Comparison of ENCODE assay signal across 8 cellular contexts in genomic region chr16:30558789-30559377, GRCh38. TPM values are rescaled to one million over a fixed set of nuclear protein-coding genes. Genes with fewer than 3 reads are reported as not detected.
DNase-seq lines count a peak whose midpoint lies in the region; ATAC-seq and TF ChIP-seq lines count a peak whose summit lies in the region.

No MANE protein-coding gene starts in this region.

- DNase-seq in GM12865 (ENCODE audit: low read depth) (no peak), fibroblast of lung (ENCODE audit: low read depth in 2 of 2) (no peak), sigmoid colon (no peak), epidermal melanocyte (ENCODE audit: insufficient read length, low spot score) (no peak), NCI-H2171 treated with DMSO at 0.1 percent for 48 hours (lab: John Stamatoyannopoulos, UW) (no peak), G401 (ENCODE audit: low spot score) (no peak)
- DNase-seq in effector CD8-positive, alpha-beta T cell (lab: John Stamatoyannopoulos, UW), result no peak

- no peaks in the 10 kb centered on the region for H3K4me1 ChIP-seq in fibroblast of lung (ENCODE audit: control insufficient read depth, extremely low read depth, insufficient read depth, low read length)
- H3K4me1 ChIP-seq in sigmoid colon, result peaks cover 0 to 30% (median 25%) of the 10 kb centered on the region in 4 donors

- peak overlapping the region; percentile 83 for H2AFZ ChIP-seq in fibroblast of lung (ENCODE audit: low read length)

- TF ChIP-seq CTCF in GM12865 (IDR thresholded peaks at IDR 0.05; ENCODE audit: insufficient read depth, low read depth, low read length, missing control alignments) (no peak), fibroblast of lung (conservative IDR thresholded peaks at IDR 0.05 in 1 of 2, IDR thresholded peaks at IDR 0.05 in 1 of 2; ENCODE audit: low read depth in 1 of 2, low read length in 2 of 2) (no peak), sigmoid colon (IDR thresholded peaks at IDR 0.05) (no peak)

- TF ChIP-seq POLR2A in sigmoid colon (IDR thresholded peaks at IDR 0.05), result no peak

- H3K27ac ChIP-seq in fibroblast of lung (ENCODE audit: insufficient read depth, low read length) (peak overlapping the region; percentile 49), sigmoid colon (peak overlapping the region; percentile 89 to 98 (median 96))

- H3K9me3 ChIP-seq in fibroblast of lung (ENCODE audit: control insufficient read depth, insufficient read depth, low read depth, low read length), result no peaks in the 10 kb centered on the region
- H3K9me3 ChIP-seq in sigmoid colon, result no peaks in the 10 kb centered on the region

- WGBS in sigmoid colon, 2 donors, result 74 to 87% methylated on average over 21 of the region's 21 CpGs

- H4K20me1 ChIP-seq in fibroblast of lung (ENCODE audit: control insufficient read depth, extremely low read depth, insufficient read depth, low read length), result no peaks in the 10 kb centered on the region

- H3K79me2 ChIP-seq in fibroblast of lung (ENCODE audit: control insufficient read depth, insufficient read depth, low read length), result peaks cover 8% of the 10 kb centered on the region

- TF ChIP-seq EP300 in sigmoid colon (IDR thresholded peaks at IDR 0.05), result no peak

- H3K4me3 ChIP-seq in GM12865 (ENCODE audit: low read depth, low read length) (peak overlapping the region; percentile 83), fibroblast of lung (replicated peaks in 1 of 4; ENCODE audit: control extremely low read depth in 1 of 4, insufficient read depth in 1 of 4, low read depth in 3 of 4, low read length in 4 of 4) (peak overlapping the region; percentile 15 to 82 (median 36)), sigmoid colon (peak overlapping the region in 3 of 4 donors; percentile 84 to 87 (median 84))

- peak overlapping the region; percentile 75 for H3K4me2 ChIP-seq in fibroblast of lung (ENCODE audit: extremely low read depth, insufficient read depth, low read length)

- intact Hi-C loops in sigmoid colon (cut with DNase I), result loop anchor here (1.0 to 5.0 kb wide), 3 partner anchors 12 to 73 kb away; partner anchors contain the start of genes ZNF688 and ZNF785

- in situ Hi-C loops in G401 (cut with HindIII; ENCODE audit: low sequenced_read_pairs), result no loop called here

- H3K9ac ChIP-seq in fibroblast of lung (ENCODE audit: insufficient read depth, low read length), result peak overlapping the region; percentile 36

- no peak for ATAC-seq in SK-N-SH treated with all-trans-retinoic acid at 6 μM for 48 hours

- H3K36me3 ChIP-seq in fibroblast of lung (ENCODE audit: control insufficient read depth, insufficient read depth, low read length) (peaks cover 10% of the 10 kb centered on the region), sigmoid colon (peaks cover 11 to 23% (median 13%) of the 10 kb centered on the region in 4 donors)

- H3K27me3 ChIP-seq in fibroblast of lung (ENCODE audit: control insufficient read depth, insufficient read depth, low read length) (no peaks in the 10 kb centered on the region), sigmoid colon (no peaks in the 10 kb centered on the region)

TF ChIP-seq in SK-N-SH treated with all-trans-retinoic acid at 6 μM for 48 hours, 23 proteins besides CTCF, POLR2A, EP300 and RAD21:
- TF ChIP-seq TSHZ2 (CRISPR knock-in tag; IDR thresholded peaks at IDR 0.05) (0 out of 2 replicates have a peak, but pooled peaks have one; percentile 8), POU6F1 (CRISPR knock-in tag; IDR thresholded peaks at IDR 0.05; ENCODE audit: borderline replicate concordance, low read depth) (no peak), ARNTL (CRISPR knock-in tag; IDR thresholded peaks at IDR 0.05; ENCODE audit: borderline replicate concordance, low read depth) (no peak)

RNA-seq across cellular contexts. Expression of gene ZNF764, which starts 0.7 kb away (rescaled TPM):
- total RNA-seq in fibroblast of lung, result 3.1 TPM in 2 replicates
- 2.4 and 2.6 TPM in 2 replicates for polyA plus RNA-seq in fibroblast of lung
- 3.2 and 3.8 TPM in 2 replicates for polyA plus RNA-seq in fibroblast of lung (2012)
- polyA minus RNA-seq in fibroblast of lung (ENCODE audit: low replicate concordance), result 2.9 and 4.1 TPM in 2 replicates
- 1 to 10 TPM; 6.1 to 8.6 (median 8.1) TPM for total RNA-seq in sigmoid colon
- 1 to 10 TPM; 3.5 to 7.7 (median 4.8) TPM for polyA plus RNA-seq in sigmoid colon
- 5.3 and 9.5 TPM in 2 replicates for total RNA-seq in G401 (2014; rRNA removed; shearing (Covaris generic))

RNA-seq across cellular contexts. Expression of gene ZNF688, which starts 12.6 kb away (rescaled TPM):
- total RNA-seq in fibroblast of lung (10.3 and 12.9 TPM in 2 replicates), sigmoid colon (10 to 100 TPM; 21.9 to 32.8 (median 25.4) TPM)
- polyA plus RNA-seq in fibroblast of lung (3.0 and 3.1 TPM in 2 replicates), sigmoid colon (10 to 100 TPM; 16.7 to 22.8 (median 18.0) TPM)
- 4.6 and 7.3 TPM in 2 replicates for polyA plus RNA-seq in fibroblast of lung (2012)
- polyA minus RNA-seq in fibroblast of lung (ENCODE audit: low replicate concordance), result 0.86 and 2.0 TPM in 2 replicates
- total RNA-seq in G401 (2014; rRNA removed; shearing (Covaris generic)), result 6.9 and 10.2 TPM in 2 replicates

RNA-seq across cellular contexts. Expression of gene ZNF747, which starts 24.2 kb away (rescaled TPM):
- total RNA-seq in fibroblast of lung (7.4 and 10.6 TPM in 2 replicates), sigmoid colon (10 to 100 TPM; 10.3 to 15.5 (median 13.1) TPM)
- polyA plus RNA-seq in fibroblast of lung (3.9 and 4.4 TPM in 2 replicates), sigmoid colon (10 to 100 TPM in 1 of 3 donors, 1 to 10 TPM in 2; 6.0 to 12.0 (median 8.3) TPM)
- 3.2 and 3.6 TPM in 2 replicates for polyA plus RNA-seq in fibroblast of lung (2012)
- 2.9 and 7.4 TPM in 2 replicates for polyA minus RNA-seq in fibroblast of lung (ENCODE audit: low replicate concordance)
- total RNA-seq in G401 (2014; rRNA removed; shearing (Covaris generic)), result 0.12 TPM in 1 of 2 replicates, not detected in the other

RNA-seq across cellular contexts. Expression of gene ZNF785, which starts 26.6 kb away (rescaled TPM):
- total RNA-seq in fibroblast of lung (6.6 and 8.7 TPM in 2 replicates), sigmoid colon (10 to 100 TPM in 1 of 4 donors, 1 to 10 TPM in 3; 5.9 to 19.9 (median 7.9) TPM)
- polyA plus RNA-seq in fibroblast of lung (4.7 and 7.1 TPM in 2 replicates), sigmoid colon (1 to 10 TPM in 2 of 3 donors, under 1 TPM in 1; 0.92 to 9.5 (median 2.4) TPM)
- polyA plus RNA-seq in fibroblast of lung (2012), result 4.5 and 5.2 TPM in 2 replicates
- polyA minus RNA-seq in fibroblast of lung (ENCODE audit: low replicate concordance), result 6.3 and 10.8 TPM in 2 replicates
- total RNA-seq in G401 (2014; rRNA removed; shearing (Covaris generic)), result not detected in 2 replicates

RNA-seq across cellular contexts. Expression of gene ZNF768, which starts 32.5 kb away (rescaled TPM):
- total RNA-seq in fibroblast of lung (21.8 and 23.9 TPM in 2 replicates), sigmoid colon (10 to 100 TPM; 32.4 to 55.9 (median 42.7) TPM)
- polyA plus RNA-seq in fibroblast of lung (8.2 and 9.5 TPM in 2 replicates), sigmoid colon (10 to 100 TPM; 46.2 to 61.0 (median 54.8) TPM)
- 15.2 and 17.6 TPM in 2 replicates for polyA plus RNA-seq in fibroblast of lung (2012)
- polyA minus RNA-seq in fibroblast of lung (ENCODE audit: low replicate concordance), result 6.8 and 7.2 TPM in 2 replicates
- 96.8 and 108 TPM in 2 replicates for total RNA-seq in G401 (2014; rRNA removed; shearing (Covaris generic))
